9 cellular contexts compared by ENCODE assay signal in the genomic region with DNA sequence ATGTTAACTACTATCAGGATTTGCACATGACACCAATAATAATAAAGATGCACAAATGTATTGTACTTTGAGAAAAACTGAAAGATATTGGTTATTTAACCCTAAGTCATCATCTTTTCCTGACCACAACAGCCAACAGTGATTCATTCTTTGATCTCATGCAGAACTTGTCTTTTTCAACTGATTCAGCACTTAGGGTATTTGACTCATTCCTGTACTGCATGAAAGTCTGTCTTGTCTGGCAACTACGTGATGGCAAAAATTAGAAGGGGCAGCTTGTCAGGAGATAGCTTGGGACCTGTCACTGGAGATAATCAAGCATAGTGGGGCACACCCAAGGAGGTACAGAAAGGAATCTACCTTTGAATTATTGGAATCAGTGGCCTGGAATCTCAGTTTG.
A peak's percentile ranks its signal among the peaks of the same experiment; 100 is the strongest.
DNase-seq lines count a peak whose midpoint lies in the region; ATAC-seq, FAIRE-seq and TF ChIP-seq lines count a peak whose summit lies in the region.
"Had no signal": no experiment of that assay in that cellular context is flagged by ENCODE, and none has a peak within 500 bp of the region (broad histone marks: within the 10 kb centered on the region; RNA-seq: fewer than 3 reads in every experiment).

No MANE protein-coding gene starts in this region.

- TF ChIP-seq POLR2A in HCT116 (IDR thresholded peaks at IDR 0.05; ENCODE audit: borderline replicate concordance, extremely low read depth, insufficient read depth, insufficient read length): no peak

- CTCF ChIA-PET in HCT116 (lab: Charles Lee) (no interaction called here), Caco-2 (lab: Charles Lee) (no interaction called here)

- H4K20me1 ChIP-seq in HCT116 (ENCODE audit: insufficient read depth): no peaks in the 10 kb centered on the region

- no peaks in the 10 kb centered on the region for H3K36me3 Mint-ChIP-seq in Caco-2 (ENCODE audit: insufficient read depth, unreplicated experiment)

- POLR2A ChIA-PET in HCT116 (lab: Charles Lee) (no interaction called here), Caco-2 (lab: Charles Lee) (no interaction called here)

- H3K9ac ChIP-seq in HCT116 (ENCODE audit: low read length): no peak overlapping the region

- no peaks in the 10 kb centered on the region for H3K27me3 ChIP-seq in HCT116 (ENCODE audit: insufficient read depth, low read length)
- no peaks in the 10 kb centered on the region for H3K27me3 ChIP-seq in Caco-2 (replicated peaks; ENCODE audit: control insufficient read depth, insufficient read depth, low read length)

- H3K9me3 Mint-ChIP-seq in Caco-2 (ENCODE audit: unreplicated experiment): no peaks in the 10 kb centered on the region

- H3K4me3 Mint-ChIP-seq in Caco-2 (ENCODE audit: unreplicated experiment): no peak overlapping the region

- DNase-seq in GM18507 (ENCODE audit: extremely low spot score, insufficient read length, low read depth): peak; percentile 4
- DNase-seq in HCT116 (ENCODE audit: low read depth, low spot score): peak; percentile 60
- peak; percentile 97 for DNase-seq in RCC 7860 (ENCODE audit: low spot score)
- peak; percentile 42 for DNase-seq in hepatic stellate cell (ENCODE audit: low spot score)
- no peak for DNase-seq in cortex of kidney (lab: John Stamatoyannopoulos, UW)
- no peak for DNase-seq in occipital lobe (lab: John Stamatoyannopoulos, UW)
- DNase-seq in Caco-2: no peak
- no peak for DNase-seq in nucleus accumbens (lab: John Stamatoyannopoulos, UW)
- DNase-seq: left cardiac atrium had no signal

- BruUV-seq in HCT116 (replicated peaks; lab: Mats Ljungman, UMichigan) (no TSS peak), Caco-2 (replicated peaks; lab: Mats Ljungman, UMichigan) (no TSS peak)

- RAD21 ChIA-PET in HCT116 (lab: Charles Lee; ENCODE audit: low non-redundant PET in 1 of 2, low total read pairs in 2 of 2, uncharacterized antibody in 2 of 2, unreplicated experiment in 2 of 2): no interaction called here

- TF ChIP-seq CTCF in HCT116 (IDR thresholded peaks at IDR 0.05 in 2 of 3, conservative IDR thresholded peaks at IDR 0.05 in 1 of 3; ENCODE audit: borderline replicate concordance in 1 of 3, insufficient read depth in 1 of 3, low read depth in 2 of 3, low read length in 2 of 3) (no peak), Caco-2 (IDR thresholded peaks at IDR 0.05; ENCODE audit: insufficient read depth in 1 of 2, low read depth in 1 of 2, low read length in 1 of 2, severe bottlenecking in 1 of 2, unreplicated experiment in 1 of 2) (no peak)

- H3K4me1 Mint-ChIP-seq in Caco-2 (ENCODE audit: low read depth, unreplicated experiment): no peaks in the 10 kb centered on the region

- no peaks in the 10 kb centered on the region for H3K9me2 ChIP-seq in HCT116 (ENCODE audit: insufficient read depth)

- no peak; the same call in 1 of the 2 replicates for TF ChIP-seq RAD21 in HCT116 (IDR thresholded peaks at IDR 0.05; ENCODE audit: low read depth)

- H3K36me3 ChIP-seq in HCT116 (ENCODE audit: control insufficient read depth in 1 of 2, insufficient read depth in 2 of 2, low read length in 2 of 2) (no peaks in the 10 kb centered on the region), Caco-2 (ENCODE audit: control insufficient read depth, insufficient read depth, low read length) (no peaks in the 10 kb centered on the region)

- no peak overlapping the region for H3K27ac ChIP-seq in HCT116 (ENCODE audit: low read depth, low read length)

- FAIRE-seq in GM18507 (lab: Jason Lieb, UNC) (peak; percentile 73), RCC 7860 (lab: Jason Lieb, UNC) (peak; percentile 99)

- H3K4me3 ChIP-seq in HCT116 (replicated peaks in 1 of 2; ENCODE audit: low read depth in 1 of 2, low read length in 2 of 2): no peak overlapping the region
- H3K4me3 ChIP-seq in Caco-2 (ENCODE audit: low read depth, low read length): no peak overlapping the region

- intact Hi-C loops in HCT116 (cut with micrococcal nuclease) (no loop called here), Caco-2 (cut with micrococcal nuclease; ENCODE audit: unreplicated experiment) (no loop called here)

- peak overlapping the region; percentile 53 for H3K4me2 ChIP-seq in HCT116 (ENCODE audit: low read length)

- ATAC-seq in HCT116: peak; percentile 81

- H2AFZ ChIP-seq in HCT116 (ENCODE audit: low read depth, low read length, poor library complexity, severe bottlenecking): no peak overlapping the region

- H3K9me3 ChIP-seq in HCT116 (ENCODE audit: control insufficient read depth in 1 of 2, insufficient read depth in 1 of 2, low read depth in 1 of 2, low read length in 2 of 2) (no peaks in the 10 kb centered on the region), Caco-2 (no peaks in the 10 kb centered on the region)

- H3K4me1 ChIP-seq in HCT116 (ENCODE audit: control insufficient read depth in 1 of 2, insufficient read depth in 2 of 2, low read length in 2 of 2) (peaks cover 9 to 28% of the 10 kb centered on the region in 2 experiments), Caco-2 (no peaks in the 10 kb centered on the region; the same call in 1 of the 2 replicates)

- no peaks in the 10 kb centered on the region for H3K27me3 Mint-ChIP-seq in Caco-2 (ENCODE audit: insufficient read depth, unreplicated experiment)

- no peaks in the 10 kb centered on the region for H3K79me2 ChIP-seq in HCT116 (ENCODE audit: insufficient read depth, low read length)

- H3K27ac Mint-ChIP-seq in Caco-2 (ENCODE audit: unreplicated experiment): no peak overlapping the region

TF ChIP-seq in HCT116, 20 proteins besides CTCF, POLR2A, EP300 and RAD21 (continues in another document):
- TF ChIP-seq ELF1 (IDR thresholded peaks at IDR 0.05; ENCODE audit: borderline replicate concordance, low read depth) (no peak), ZNF274 (IDR thresholded peaks at IDR 0.05; ENCODE audit: low read depth, low read length) (no peak), EGR1 (IDR thresholded peaks at IDR 0.05; ENCODE audit: low read depth) (peak; percentile 26; the same call in 1 of the 2 replicates), CBX3 (IDR thresholded peaks at IDR 0.05; ENCODE audit: low read depth) (peak; percentile 79; the same call in 1 of the 2 replicates), SIN3A (IDR thresholded peaks at IDR 0.05; ENCODE audit: low read depth) (peak; percentile 72; the same call in 1 of the 2 replicates), CEBPB (IDR thresholded peaks at IDR 0.05; ENCODE audit: low read depth) (peak; percentile 56; the same call in 1 of the 2 replicates), YY1 (IDR thresholded peaks at IDR 0.05; ENCODE audit: extremely low read depth, insufficient replicate concordance, low read depth, low read length) (no peak), SRF (IDR thresholded peaks at IDR 0.05; ENCODE audit: low read depth) (peak; percentile 32; the same call in 1 of the 2 replicates), POLR2AphosphoS5 (IDR thresholded peaks at IDR 0.05; ENCODE audit: low read depth, low read length) (no peak), JUND (IDR thresholded peaks at IDR 0.05) (peak; percentile 91), EZH2 (IDR thresholded peaks at IDR 0.05) (no peak)
- TF ChIP-seq, protein P1, sequence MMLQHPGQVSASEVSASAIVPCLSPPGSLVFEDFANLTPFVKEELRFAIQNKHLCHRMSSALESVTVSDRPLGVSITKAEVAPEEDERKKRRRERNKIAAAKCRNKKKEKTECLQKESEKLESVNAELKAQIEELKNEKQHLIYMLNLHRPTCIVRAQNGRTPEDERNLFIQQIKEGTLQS (IDR thresholded peaks at IDR 0.05): 0 out of 2 replicates have a peak, but pooled peaks have one; percentile 14
- TF ChIP-seq, protein P2, sequence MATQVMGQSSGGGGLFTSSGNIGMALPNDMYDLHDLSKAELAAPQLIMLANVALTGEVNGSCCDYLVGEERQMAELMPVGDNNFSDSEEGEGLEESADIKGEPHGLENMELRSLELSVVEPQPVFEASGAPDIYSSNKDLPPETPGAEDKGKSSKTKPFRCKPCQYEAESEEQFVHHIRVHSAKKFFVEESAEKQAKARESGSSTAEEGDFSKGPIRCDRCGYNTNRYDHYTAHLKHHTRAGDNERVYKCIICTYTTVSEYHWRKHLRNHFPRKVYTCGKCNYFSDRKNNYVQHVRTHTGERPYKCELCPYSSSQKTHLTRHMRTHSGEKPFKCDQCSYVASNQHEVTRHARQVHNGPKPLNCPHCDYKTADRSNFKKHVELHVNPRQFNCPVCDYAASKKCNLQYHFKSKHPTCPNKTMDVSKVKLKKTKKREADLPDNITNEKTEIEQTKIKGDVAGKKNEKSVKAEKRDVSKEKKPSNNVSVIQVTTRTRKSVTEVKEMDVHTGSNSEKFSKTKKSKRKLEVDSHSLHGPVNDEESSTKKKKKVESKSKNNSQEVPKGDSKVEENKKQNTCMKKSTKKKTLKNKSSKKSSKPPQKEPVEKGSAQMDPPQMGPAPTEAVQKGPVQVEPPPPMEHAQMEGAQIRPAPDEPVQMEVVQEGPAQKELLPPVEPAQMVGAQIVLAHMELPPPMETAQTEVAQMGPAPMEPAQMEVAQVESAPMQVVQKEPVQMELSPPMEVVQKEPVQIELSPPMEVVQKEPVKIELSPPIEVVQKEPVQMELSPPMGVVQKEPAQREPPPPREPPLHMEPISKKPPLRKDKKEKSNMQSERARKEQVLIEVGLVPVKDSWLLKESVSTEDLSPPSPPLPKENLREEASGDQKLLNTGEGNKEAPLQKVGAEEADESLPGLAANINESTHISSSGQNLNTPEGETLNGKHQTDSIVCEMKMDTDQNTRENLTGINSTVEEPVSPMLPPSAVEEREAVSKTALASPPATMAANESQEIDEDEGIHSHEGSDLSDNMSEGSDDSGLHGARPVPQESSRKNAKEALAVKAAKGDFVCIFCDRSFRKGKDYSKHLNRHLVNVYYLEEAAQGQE (IDR thresholded peaks at IDR 0.05; ENCODE audit: low read depth): no peak
- TF ChIP-seq, protein P3, sequence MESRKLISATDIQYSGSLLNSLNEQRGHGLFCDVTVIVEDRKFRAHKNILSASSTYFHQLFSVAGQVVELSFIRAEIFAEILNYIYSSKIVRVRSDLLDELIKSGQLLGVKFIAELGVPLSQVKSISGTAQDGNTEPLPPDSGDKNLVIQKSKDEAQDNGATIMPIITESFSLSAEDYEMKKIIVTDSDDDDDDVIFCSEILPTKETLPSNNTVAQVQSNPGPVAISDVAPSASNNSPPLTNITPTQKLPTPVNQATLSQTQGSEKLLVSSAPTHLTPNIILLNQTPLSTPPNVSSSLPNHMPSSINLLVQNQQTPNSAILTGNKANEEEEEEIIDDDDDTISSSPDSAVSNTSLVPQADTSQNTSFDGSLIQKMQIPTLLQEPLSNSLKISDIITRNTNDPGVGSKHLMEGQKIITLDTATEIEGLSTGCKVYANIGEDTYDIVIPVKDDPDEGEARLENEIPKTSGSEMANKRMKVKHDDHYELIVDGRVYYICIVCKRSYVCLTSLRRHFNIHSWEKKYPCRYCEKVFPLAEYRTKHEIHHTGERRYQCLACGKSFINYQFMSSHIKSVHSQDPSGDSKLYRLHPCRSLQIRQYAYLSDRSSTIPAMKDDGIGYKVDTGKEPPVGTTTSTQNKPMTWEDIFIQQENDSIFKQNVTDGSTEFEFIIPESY (IDR thresholded peaks at IDR 0.05; ENCODE audit: extremely low read depth, insufficient replicate concordance, low read length): no peak

Comparison
In these comparisons a context has a peak if more than half of its experiments do, and no peak if none do; other contexts are left out.
1. DNase-seq: peak in GM18507 (single experiment), HCT116 (single experiment), RCC 7860 (single experiment) and hepatic stellate cell (single experiment); none in cortex of kidney (single experiment), occipital lobe (single experiment), Caco-2 (0 of 2) and nucleus accumbens (0 of 56).